39 cellular contexts compared by ENCODE assay signal in the genomic region with DNA sequence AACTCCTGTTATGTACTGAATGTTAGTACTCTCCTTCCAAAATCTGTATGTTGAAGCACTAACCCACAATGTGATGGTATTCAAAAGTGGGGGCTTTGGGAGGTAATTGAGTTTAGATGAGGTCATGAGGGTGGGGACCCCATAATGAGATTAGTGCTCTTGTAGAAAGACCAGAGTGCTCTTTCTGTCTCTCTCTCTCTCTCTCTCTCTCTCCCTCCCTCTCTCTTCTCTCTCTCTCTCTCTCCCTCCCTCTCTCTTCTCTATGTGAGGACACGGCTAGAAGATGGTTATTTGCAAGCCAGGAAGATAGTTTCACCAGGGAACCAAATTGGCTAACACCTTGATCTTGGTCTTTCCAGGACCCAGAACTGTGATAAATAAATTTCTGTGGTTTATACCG.
"Had no signal": no experiment of that assay in that cellular context is flagged by ENCODE, and none has a peak within 500 bp of the region (broad histone marks: within the 10 kb centered on the region; RNA-seq: fewer than 3 reads in every experiment).

No MANE protein-coding gene starts in this region.

- H3K4me3 ChIP-seq: adrenal gland, ascending aorta, body of pancreas, breast epithelium, cardiac muscle cell had no signal

- H3K36me3 Mint-ChIP-seq: activated naive CD4-positive, alpha-beta T cell treated with anti-CD3 and anti-CD28 coated beads, Interleukin-2, amount 10 ng/mL, durations not matched to agents 7 days and 5 days; activated naive CD4-positive, alpha-beta T cell treated with anti-CD3 and anti-CD28 coated beads, Interleukin-2, amount 50 U/mL, for 24 hours; activated naive CD4-positive, alpha-beta T cell treated with anti-CD3 and anti-CD28 coated beads, Interleukin-2, amount 50 U/mL, for 72 hours; activated naive CD8-positive, alpha-beta T cell; activated naive CD8-positive, alpha-beta T cell treated with anti-CD3 and anti-CD28 coated beads for 36 hours; activated naive CD8-positive, alpha-beta T cell treated with anti-CD3 and anti-CD28 coated beads, Interleukin-2, amount 10 ng/mL, durations not matched to agents 7 days and 5 days; brain had no signal

- H3K4me1 Mint-ChIP-seq: activated naive CD4-positive, alpha-beta T cell treated with anti-CD3 and anti-CD28 coated beads, Interleukin-2, amount 10 ng/mL, durations not matched to agents 7 days and 5 days; activated naive CD4-positive, alpha-beta T cell treated with anti-CD3 and anti-CD28 coated beads, Interleukin-2, amount 50 U/mL, for 24 hours; activated naive CD8-positive, alpha-beta T cell treated with anti-CD3 and anti-CD28 coated beads for 36 hours; activated naive CD8-positive, alpha-beta T cell treated with anti-CD3 and anti-CD28 coated beads, Interleukin-2, amount 10 ng/mL, durations not matched to agents 7 days and 5 days; activated naive CD8-positive, alpha-beta T cell treated with anti-CD3 and anti-CD28 coated beads, Interleukin-2, amount 50 U/mL, for 24 hours; activated T-helper 17 cell treated with anti-CD3 and anti-CD28 coated beads, Interleukin-2, amount 50 U/mL, for 72 hours; brain; central memory CD8-positive, alpha-beta T cell had no signal

- ATAC-seq: activated naive CD4-positive, alpha-beta T cell treated with anti-CD3 and anti-CD28 coated beads, Interleukin-2, amount 50 U/mL, for 72 hours; activated naive CD8-positive, alpha-beta T cell treated with anti-CD3 and anti-CD28 coated beads, Interleukin-2, amount 50 U/mL, for 24 hours; activated T-cell treated with anti-CD3 and anti-CD28 coated beads, Interleukin-2, amount 50 U/mL, for 4 hours; activated T-cell treated with anti-CD3 and anti-CD28 coated beads, Interleukin-2, amount 50 U/mL, for 72 hours; activated T-helper 17 cell treated with anti-CD3 and anti-CD28 coated beads, Interleukin-2, amount 50 U/mL, for 72 hours; body of pancreas had no signal

- DNase-seq: activated effector memory CD4-positive, alpha-beta T cell treated with anti-CD3 and anti-CD28 coated beads, Interleukin-2, amount 50 U/mL, for 16 hours; activated effector memory CD4-positive, alpha-beta T cell treated with Interleukin-2 at 50 U/mL for 16 hours; activated gamma-delta T cell; activated gamma-delta T cell treated with Interleukin-2 at 50 U/mL for 16 hours; activated naive CD4-positive, alpha-beta T cell; activated naive CD4-positive, alpha-beta T cell treated with anti-CD3 and anti-CD28 coated beads for 36 hours; activated naive CD4-positive, alpha-beta T cell treated with anti-CD3 and anti-CD28 coated beads, Interleukin-2, amount 10 ng/mL, durations not matched to agents 7 days and 5 days; activated naive CD4-positive, alpha-beta T cell treated with anti-CD3 and anti-CD28 coated beads, Interleukin-2, amount 50 U/mL, for 16 hours; activated naive CD4-positive, alpha-beta T cell treated with Interleukin-2 at 50 U/mL for 16 hours; activated naive CD8-positive, alpha-beta T cell treated with anti-CD3 and anti-CD28 coated beads for 36 hours; activated naive CD8-positive, alpha-beta T cell treated with anti-CD3 and anti-CD28 coated beads, Interleukin-2, amount 10 ng/mL, durations not matched to agents 7 days and 5 days; activated naive CD8-positive, alpha-beta T cell treated with anti-CD3 and anti-CD28 coated beads, Interleukin-2, amount 50 U/mL, for 24 hours; activated T-cell treated with anti-CD3 and anti-CD28 coated beads for 4 hours; activated T-cell treated with anti-CD3 and anti-CD28 coated beads, Interleukin-2, amount 50 U/mL, for 1 hour; activated T-cell treated with anti-CD3 and anti-CD28 coated beads, Interleukin-2, amount 50 U/mL, for 24 hours; activated T-cell treated with anti-CD3 and anti-CD28 coated beads, Interleukin-2, amount 50 U/mL, for 4 hours; activated T-cell treated with anti-CD3 and anti-CD28 coated beads, Interleukin-2, amount 50 U/mL, for 48 hours; activated T-cell treated with anti-CD3 and anti-CD28 coated beads, Interleukin-2, amount 50 U/mL, for 72 hours; adrenal gland; amniotic stem cell; amygdala; anterior cingulate cortex; aorta; body of pancreas; brain microvascular endothelial cell; caudate nucleus; central memory CD4-positive, alpha-beta T cell; cerebellar nuclear complex had no signal

- H3K9me3 Mint-ChIP-seq: activated naive CD4-positive, alpha-beta T cell treated with anti-CD3 and anti-CD28 coated beads for 36 hours; activated naive CD4-positive, alpha-beta T cell treated with anti-CD3 and anti-CD28 coated beads, Interleukin-2, amount 10 ng/mL, durations not matched to agents 7 days and 5 days; activated naive CD8-positive, alpha-beta T cell treated with anti-CD3 and anti-CD28 coated beads for 36 hours; activated naive CD8-positive, alpha-beta T cell treated with anti-CD3 and anti-CD28 coated beads, Interleukin-2, amount 10 ng/mL, durations not matched to agents 7 days and 5 days; activated naive CD8-positive, alpha-beta T cell treated with anti-CD3 and anti-CD28 coated beads, Interleukin-2, amount 50 U/mL, for 24 hours; activated T-cell treated with anti-CD3 and anti-CD28 coated beads, Interleukin-2, amount 50 U/mL, for 4 hours; activated T-helper 1 cell treated with anti-CD3 and anti-CD28 coated beads, Interleukin-12 subunit alpha, Interleukin-12 subunit beta, Interleukin-2, Interleukin-4 antibody, amounts not matched to agents 30 ng/mL and 10 ng/mL and 1 ng/mL, durations not matched to agents 14 hours and 24 hours and 36 hours; activated T-helper 17 cell treated with anti-CD3 and anti-CD28 coated beads, Interleukin-2, amount 50 U/mL, for 72 hours; activated T-helper 2 cell treated with anti-CD3 and anti-CD28 coated beads, Interferon-gamma antibody, Interleukin-2, Interleukin-4, amounts not matched to agents 10 μg/mL and 5 μg/mL and 100 μg/mL, durations not matched to agents 14 hours and 24 hours and 36 hours; brain had no signal

- H3K27ac Mint-ChIP-seq: activated naive CD4-positive, alpha-beta T cell treated with anti-CD3 and anti-CD28 coated beads for 36 hours; activated naive CD4-positive, alpha-beta T cell treated with anti-CD3 and anti-CD28 coated beads, Interleukin-2, amount 10 ng/mL, durations not matched to agents 7 days and 5 days; activated naive CD4-positive, alpha-beta T cell treated with anti-CD3 and anti-CD28 coated beads, Interleukin-2, amount 50 U/mL, for 24 hours; activated naive CD4-positive, alpha-beta T cell treated with anti-CD3 and anti-CD28 coated beads, Interleukin-2, amount 50 U/mL, for 72 hours; activated naive CD8-positive, alpha-beta T cell; activated naive CD8-positive, alpha-beta T cell treated with anti-CD3 and anti-CD28 coated beads for 36 hours; activated naive CD8-positive, alpha-beta T cell treated with anti-CD3 and anti-CD28 coated beads, Interleukin-2, amount 10 ng/mL, durations not matched to agents 7 days and 5 days; activated naive CD8-positive, alpha-beta T cell treated with anti-CD3 and anti-CD28 coated beads, Interleukin-2, amount 50 U/mL, for 24 hours; activated T-cell treated with anti-CD3 and anti-CD28 coated beads, Interleukin-2, amount 50 U/mL, for 24 hours; activated T-cell treated with anti-CD3 and anti-CD28 coated beads, Interleukin-2, amount 50 U/mL, for 72 hours; activated T-helper 1 cell treated with anti-CD3 and anti-CD28 coated beads, Interleukin-12 subunit alpha, Interleukin-12 subunit beta, Interleukin-2, Interleukin-4 antibody, amounts not matched to agents 30 ng/mL and 10 ng/mL and 1 ng/mL, durations not matched to agents 14 hours and 24 hours and 36 hours; activated T-helper 17 cell treated with anti-CD3 and anti-CD28 coated beads, Interleukin-2, amount 50 U/mL, for 72 hours; activated T-helper 2 cell treated with anti-CD3 and anti-CD28 coated beads, Interferon-gamma antibody, Interleukin-2, Interleukin-4, amounts not matched to agents 10 μg/mL and 5 μg/mL and 100 μg/mL, durations not matched to agents 14 hours and 24 hours and 36 hours; brain had no signal

- H3K27ac ChIP-seq: adrenal gland, ascending aorta, body of pancreas, brain microvascular endothelial cell, breast epithelium, cardiac muscle cell had no signal

- H3K27me3 ChIP-seq: adrenal gland, ascending aorta, body of pancreas, brain microvascular endothelial cell, breast epithelium had no signal

- H3K27me3 Mint-ChIP-seq: activated naive CD4-positive, alpha-beta T cell treated with anti-CD3 and anti-CD28 coated beads, Interleukin-2, amount 10 ng/mL, durations not matched to agents 7 days and 5 days; activated naive CD4-positive, alpha-beta T cell treated with anti-CD3 and anti-CD28 coated beads, Interleukin-2, amount 50 U/mL, for 24 hours; activated naive CD8-positive, alpha-beta T cell; activated naive CD8-positive, alpha-beta T cell treated with anti-CD3 and anti-CD28 coated beads for 36 hours; activated naive CD8-positive, alpha-beta T cell treated with anti-CD3 and anti-CD28 coated beads, Interleukin-2, amount 10 ng/mL, durations not matched to agents 7 days and 5 days; activated naive CD8-positive, alpha-beta T cell treated with anti-CD3 and anti-CD28 coated beads, Interleukin-2, amount 50 U/mL, for 24 hours; activated T-cell treated with anti-CD3 and anti-CD28 coated beads, Interleukin-2, amount 50 U/mL, for 24 hours; activated T-helper 17 cell treated with anti-CD3 and anti-CD28 coated beads, Interleukin-2, amount 50 U/mL, for 72 hours; central memory CD8-positive, alpha-beta T cell had no signal

- H3K4me1 ChIP-seq: adrenal gland, body of pancreas, breast epithelium had no signal

- H3K9me3 ChIP-seq: adrenal gland, ascending aorta, body of pancreas, breast epithelium had no signal

- H3K4me3 Mint-ChIP-seq: activated naive CD4-positive, alpha-beta T cell treated with anti-CD3 and anti-CD28 coated beads for 36 hours; activated naive CD4-positive, alpha-beta T cell treated with anti-CD3 and anti-CD28 coated beads, Interleukin-2, amount 10 ng/mL, durations not matched to agents 7 days and 5 days; activated naive CD4-positive, alpha-beta T cell treated with anti-CD3 and anti-CD28 coated beads, Interleukin-2, amount 50 U/mL, for 24 hours; activated naive CD8-positive, alpha-beta T cell; activated naive CD8-positive, alpha-beta T cell treated with anti-CD3 and anti-CD28 coated beads for 36 hours; activated naive CD8-positive, alpha-beta T cell treated with anti-CD3 and anti-CD28 coated beads, Interleukin-2, amount 10 ng/mL, durations not matched to agents 7 days and 5 days; activated naive CD8-positive, alpha-beta T cell treated with anti-CD3 and anti-CD28 coated beads, Interleukin-2, amount 50 U/mL, for 24 hours; activated T-cell treated with anti-CD3 and anti-CD28 coated beads, Interleukin-2, amount 50 U/mL, for 24 hours; activated T-cell treated with anti-CD3 and anti-CD28 coated beads, Interleukin-2, amount 50 U/mL, for 4 hours; activated T-cell treated with anti-CD3 and anti-CD28 coated beads, Interleukin-2, amount 50 U/mL, for 72 hours; activated T-helper 1 cell treated with anti-CD3 and anti-CD28 coated beads, Interleukin-12 subunit alpha, Interleukin-12 subunit beta, Interleukin-2, Interleukin-4 antibody, amounts not matched to agents 30 ng/mL and 10 ng/mL and 1 ng/mL, durations not matched to agents 14 hours and 24 hours and 36 hours; activated T-helper 17 cell treated with anti-CD3 and anti-CD28 coated beads, Interleukin-2, amount 50 U/mL, for 72 hours; brain; central memory CD8-positive, alpha-beta T cell had no signal

- H3K36me3 ChIP-seq: adrenal gland, ascending aorta, brain microvascular endothelial cell, breast epithelium, cardiac muscle cell had no signal
